10 cellular contexts compared by ENCODE assay signal in genomic region chr4:182492456-182492855, GRCh38.
A peak's percentile ranks its signal among the peaks of the same experiment; 100 is the strongest.
DNase-seq lines count a peak whose midpoint lies in the region; ATAC-seq, FAIRE-seq and TF ChIP-seq lines count a peak whose summit lies in the region.
"Had no signal": no experiment of that assay in that cellular context is flagged by ENCODE, and none has a peak within 500 bp of the region (broad histone marks: within the 10 kb centered on the region; RNA-seq: fewer than 3 reads in every experiment).

No MANE protein-coding gene starts in this region.

- peak; percentile 28 for DNase-seq in amniotic stem cell (lab: John Stamatoyannopoulos, UW)
- DNase-seq in pancreas = no peak
- DNase-seq in DMS79 (lab: John Stamatoyannopoulos, UW) = no peak
- DNase-seq in stimulated activated naive CD4-positive, alpha-beta T cell treated with Interleukin-2 at 50 U/mL for 16 hours (lab: John Stamatoyannopoulos, UW) = no peak
- no peak for DNase-seq in stimulated activated CD4-positive, alpha-beta T cell treated with anti-CD3 and anti-CD28 coated beads, Interleukin-2, amount 100 ng/mL, for 24 hours
- no peak for DNase-seq in activated CD4-positive, alpha-beta memory T cell treated with anti-CD3 and anti-CD28 coated beads, Interleukin-2, amount 10 ng/mL, durations not matched to agents 7 days and 5 days
- DNase-seq: hippocampal formation had no signal

- ATAC-seq in GM18858 (IDR thresholded peaks at IDR 0.05; ENCODE audit: unreplicated experiment) = peak; percentile 60
- peak; percentile 67 for ATAC-seq in HG02981 (IDR thresholded peaks at IDR 0.05; ENCODE audit: unreplicated experiment)
- ATAC-seq in pancreas = peak in 2 of 4 donors; percentile 22 to 57

- no peaks in the 10 kb centered on the region for H3K9me3 ChIP-seq in pancreas

- H3K4me1 Mint-ChIP-seq in activated CD4-positive, alpha-beta memory T cell treated with anti-CD3 and anti-CD28 coated beads, Interleukin-2, amount 10 ng/mL, durations not matched to agents 7 days and 5 days = peaks cover 5% of the 10 kb centered on the region

- no peak overlapping the region for H3K27ac Mint-ChIP-seq in activated CD4-positive, alpha-beta memory T cell treated with anti-CD3 and anti-CD28 coated beads, Interleukin-2, amount 10 ng/mL, durations not matched to agents 7 days and 5 days

- H3K4me3 Mint-ChIP-seq in activated CD4-positive, alpha-beta memory T cell treated with anti-CD3 and anti-CD28 coated beads, Interleukin-2, amount 10 ng/mL, durations not matched to agents 7 days and 5 days = no peak overlapping the region

- H3K36me3 ChIP-seq in pancreas = no peaks in the 10 kb centered on the region

- H3K9me3 Mint-ChIP-seq in activated CD4-positive, alpha-beta memory T cell treated with anti-CD3 and anti-CD28 coated beads, Interleukin-2, amount 10 ng/mL, durations not matched to agents 7 days and 5 days = no peaks in the 10 kb centered on the region

- intact Hi-C loops in pancreas (cut with DNase I) = no loop called here

- no peak overlapping the region for H3K4me3 ChIP-seq in pancreas

- CTCF ChIA-PET in activated CD4-positive, alpha-beta memory T cell treated with anti-CD3 and anti-CD28 coated beads, Interleukin-2, amount 10 ng/mL, durations not matched to agents 7 days and 5 days (lab: Charles Lee) = no interaction called here

- WGBS in pancreas, 2 donors = 37 to 40% methylated on average over 3 of the region's 3 CpGs

- no peaks in the 10 kb centered on the region for H3K36me3 Mint-ChIP-seq in activated CD4-positive, alpha-beta memory T cell treated with anti-CD3 and anti-CD28 coated beads, Interleukin-2, amount 10 ng/mL, durations not matched to agents 7 days and 5 days (ENCODE audit: low read depth)

- H3K27me3 ChIP-seq in pancreas = no peaks in the 10 kb centered on the region

- H3K27me3 Mint-ChIP-seq in activated CD4-positive, alpha-beta memory T cell treated with anti-CD3 and anti-CD28 coated beads, Interleukin-2, amount 10 ng/mL, durations not matched to agents 7 days and 5 days = no peaks in the 10 kb centered on the region

- peak; percentile 65 for FAIRE-seq in pancreas (lab: Jason Lieb, UNC)
- FAIRE-seq: GM18507 had no signal

- peaks cover 0 to 5% (median 0%) of the 10 kb centered on the region in 3 donors for H3K4me1 ChIP-seq in pancreas

- H3K27ac ChIP-seq in pancreas = peak overlapping the region in 1 of 4 donors; percentile 1

- POLR2A ChIA-PET in activated CD4-positive, alpha-beta memory T cell treated with anti-CD3 and anti-CD28 coated beads, Interleukin-2, amount 10 ng/mL, durations not matched to agents 7 days and 5 days (lab: Charles Lee) = no interaction called here

- no peak for TF ChIP-seq CTCF in pancreas (IDR thresholded peaks at IDR 0.05)
